In genomic region chr1:233897325-233898162, GRCh38 we compare ENCODE assay signal across 13 cellular contexts. TPM values are rescaled to one million over a fixed set of nuclear protein-coding genes. Genes with fewer than 3 reads are reported as not detected.
DNase-seq lines count a peak whose midpoint lies in the region; ATAC-seq and TF ChIP-seq lines count a peak whose summit lies in the region.
"Had no signal": no experiment of that assay in that cellular context is flagged by ENCODE, and none has a peak within 500 bp of the region (broad histone marks: within the 10 kb centered on the region; RNA-seq: fewer than 3 reads in every experiment).

No MANE protein-coding gene starts in this region.

- H3K4me3 ChIP-seq in breast epithelium (no peak overlapping the region), stomach (no peak overlapping the region)
- H3K4me3 ChIP-seq: coronary artery had no signal

- H3K4me1 ChIP-seq in breast epithelium (no peaks in the 10 kb centered on the region), stomach (no peaks in the 10 kb centered on the region)

- H3K36me3 ChIP-seq in breast epithelium (no peaks in the 10 kb centered on the region), stomach (no peaks in the 10 kb centered on the region)

- 45 to 53% (median 49%) methylated on average over 6 of the region's 6 CpGs for WGBS in stomach, 5 donors

- TF ChIP-seq CTCF in breast epithelium (IDR thresholded peaks at IDR 0.05) (no peak), stomach (IDR thresholded peaks at IDR 0.05) (no peak)

- H3K27ac ChIP-seq in breast epithelium, result no peak overlapping the region
- no peak overlapping the region for H3K27ac ChIP-seq in stomach
- H3K27ac ChIP-seq: coronary artery had no signal

- ATAC-seq in GM18511 (IDR thresholded peaks at IDR 0.05; ENCODE audit: unreplicated experiment) (peak; percentile 99), GM21360 (IDR thresholded peaks at IDR 0.05; ENCODE audit: unreplicated experiment) (peak; percentile 99), HG03039 (IDR thresholded peaks at IDR 0.05; ENCODE audit: unreplicated experiment) (peak; percentile 98)

- intact Hi-C loops in breast epithelium (cut with DNase I; ENCODE audit: low total_unique reads), result no loop called here
- intact Hi-C loops in stomach (cut with DNase I; ENCODE audit: low total_unique reads), result no loop called here

- H3K27me3 ChIP-seq in breast epithelium (no peaks in the 10 kb centered on the region), stomach (no peaks in the 10 kb centered on the region)

- DNase-seq in NCI-H774 (lab: John Stamatoyannopoulos, UW), result peak; percentile 94
- DNase-seq in breast epithelium (ENCODE audit: low spot score in 2 of 2), result no peak
- no peak for DNase-seq in stomach
- DNase-seq in SKM-1 (lab: John Stamatoyannopoulos, UW; ENCODE audit: unreplicated experiment), result no peak
- no peak for DNase-seq in activated T-cell treated with anti-CD3 and anti-CD28 coated beads, Interleukin-2, amount 50 U/mL, for 1 hour
- DNase-seq: CD8-positive, alpha-beta memory T cell; glutamatergic neuron; Kasumi-1; mesendoderm had no signal

- H3K9me3 ChIP-seq in breast epithelium, result no peaks in the 10 kb centered on the region
- H3K9me3 ChIP-seq in stomach, result peaks cover 0 to 6% (median 5%) of the 10 kb centered on the region in 4 donors

- no peak for TF ChIP-seq EP300 in stomach (IDR thresholded peaks at IDR 0.05)

- TF ChIP-seq POLR2A in breast epithelium (IDR thresholded peaks at IDR 0.05) (no peak), stomach (IDR thresholded peaks at IDR 0.05) (no peak)

RNA-seq across cellular contexts. Expression of gene SLC35F3, which starts 6.9 kb away (rescaled TPM):
- total RNA-seq in breast epithelium (10 to 100 TPM in 1 of 3 donors, 1 to 10 TPM in 1, not detected in 1; 8.8 to 13.0 TPM), stomach (1 to 10 TPM in 1 of 5 donors, under 1 TPM in 2, not detected in 2; under 0.01 to 1.5 (median 0.43) TPM)
- under 1 TPM; 0.50 to 0.76 (median 0.68) TPM for polyA plus RNA-seq in stomach
